In genomic region chr2:100733344-100734187, GRCh38 we compare ENCODE assay signal across 12 cellular contexts.
A peak's percentile ranks its signal among the peaks of the same experiment; 100 is the strongest.
DNase-seq lines count a peak whose midpoint lies in the region; ATAC-seq, FAIRE-seq and TF ChIP-seq lines count a peak whose summit lies in the region.
"Had no signal": no experiment of that assay in that cellular context is flagged by ENCODE, and none has a peak within 500 bp of the region (broad histone marks: within the 10 kb centered on the region; RNA-seq: fewer than 3 reads in every experiment).

No MANE protein-coding gene starts in this region.

- ATAC-seq in pancreas = peak in 3 of 4 donors; percentile 42 to 78 (median 54)
- no peak for ATAC-seq in GM18870 (IDR thresholded peaks at IDR 0.05; ENCODE audit: unreplicated experiment)
- no peak for ATAC-seq in GM21515 (IDR thresholded peaks at IDR 0.05; ENCODE audit: unreplicated experiment)
- ATAC-seq: activated T-cell treated with anti-CD3 and anti-CD28 coated beads, Interleukin-2, amount 50 U/mL, for 72 hours; esophagus mucosa had no signal

- CTCF ChIA-PET in RWPE1 (lab: Yijun Ruan, JAX) = no interaction called here

- no peak for FAIRE-seq in pancreas (lab: Jason Lieb, UNC)

- WGBS in pancreas, 2 donors = 52 to 57% methylated on average over 12 of the region's 12 CpGs

- H3K36me3 ChIP-seq in pancreas = no peaks in the 10 kb centered on the region
- H3K36me3 ChIP-seq: stomach had no signal

- H3K4me1 ChIP-seq in pancreas = no peaks in the 10 kb centered on the region
- H3K4me1 ChIP-seq: stomach had no signal

- TF ChIP-seq CTCF in RWPE1 (conservative IDR thresholded peaks at IDR 0.05; ENCODE audit: low read depth) = no peak
- TF ChIP-seq CTCF in fibroblast of villous mesenchyme (IDR thresholded peaks at IDR 0.05; ENCODE audit: insufficient read depth, low read depth, low read length) = no peak
- no peak for TF ChIP-seq CTCF in pancreas (IDR thresholded peaks at IDR 0.05)

- H3K4me3 ChIP-seq in fibroblast of villous mesenchyme (ENCODE audit: low read depth, low read length) (no peak overlapping the region), pancreas (no peak overlapping the region)
- H3K4me3 ChIP-seq: stomach had no signal

- POLR2A ChIA-PET in RWPE1 (lab: Yijun Ruan, JAX; ENCODE audit: low non-redundant PET) = no interaction called here

- peak overlapping the region; percentile 84 for H3K27ac ChIP-seq in RWPE1
- no peak overlapping the region for H3K27ac ChIP-seq in pancreas
- H3K27ac ChIP-seq: stomach had no signal

- H3K27me3 ChIP-seq in pancreas = no peaks in the 10 kb centered on the region
- H3K27me3 ChIP-seq: stomach had no signal

- DNase-seq in ELR (ENCODE audit: low read depth) (peak; percentile 76), RWPE1 (ENCODE audit: low spot score) (no peak), fibroblast of villous mesenchyme (ENCODE audit: low read depth) (peak; percentile 82), pancreas (peak in 1 of 6 donors; percentile 18), NCI-H1048 (lab: John Stamatoyannopoulos, UW) (no peak), putamen (ENCODE audit: low spot score) (no peak)
- DNase-seq: activated T-cell treated with anti-CD3 and anti-CD28 coated beads, Interleukin-2, amount 50 U/mL, for 72 hours; DND-41; stomach had no signal

- intact Hi-C loops in pancreas (cut with DNase I) = loop anchor here in 2 of 3 donors (5.0 to 10.0 kb wide), 2 partner anchors 249 to 251 kb away; no protein-coding TSS in a partner anchor

- no peaks in the 10 kb centered on the region for H3K9me3 ChIP-seq in pancreas

Comparison
In these comparisons a context has a peak if more than half of its experiments do, and no peak if none do; other contexts are left out.
1. DNase-seq: peak in ELR (single experiment) and fibroblast of villous mesenchyme (single experiment); none in RWPE1 (single experiment), NCI-H1048 (single experiment) and putamen (single experiment).
2. ATAC-seq: peak in pancreas (3 of 4); none in GM18870 (single experiment) and GM21515 (single experiment).